Comparison of ENCODE assay signal across 27 cellular contexts in the genomic region with DNA sequence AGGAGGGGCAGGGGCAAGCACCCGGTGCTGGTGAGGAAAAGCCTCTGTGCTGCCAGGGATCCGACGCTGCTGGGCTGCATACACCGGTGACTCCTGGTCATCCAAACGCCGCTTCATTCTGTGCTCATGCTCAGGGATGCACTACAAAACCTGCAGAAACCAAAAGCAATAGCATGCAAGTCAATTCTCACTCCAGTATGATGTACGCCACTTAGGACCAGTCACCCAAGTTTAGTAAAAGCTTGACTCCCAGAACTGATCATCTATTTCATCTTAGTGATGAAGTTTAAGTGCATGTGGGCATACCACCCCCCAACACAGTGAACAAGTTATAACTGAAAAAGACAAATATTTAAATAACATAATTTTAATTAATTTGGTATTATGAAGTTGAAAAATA.
"Had no signal": no experiment of that assay in that cellular context is flagged by ENCODE, and none has a peak within 500 bp of the region (broad histone marks: within the 10 kb centered on the region; RNA-seq: fewer than 3 reads in every experiment).

No MANE protein-coding gene starts in this region.

- ATAC-seq: activated CD8-positive, alpha-beta T cell treated with anti-CD3 and anti-CD28 coated beads for 36 hours; activated naive CD8-positive, alpha-beta T cell treated with anti-CD3 and anti-CD28 coated beads, Interleukin-2, amount 50 U/mL, for 24 hours; K562; Panc1 had no signal

- H3K4me3 Mint-ChIP-seq: activated CD4-positive, alpha-beta T cell treated with anti-CD3 and anti-CD28 coated beads, Interleukin-2, amount 10 ng/mL, durations not matched to agents 7 days and 5 days; activated CD8-positive, alpha-beta T cell treated with anti-CD3 and anti-CD28 coated beads for 36 hours; activated naive CD8-positive, alpha-beta T cell; activated naive CD8-positive, alpha-beta T cell treated with anti-CD3 and anti-CD28 coated beads, Interleukin-2, amount 50 U/mL, for 24 hours; activated T-cell treated with anti-CD3 and anti-CD28 coated beads, Interleukin-2, amount 50 U/mL, for 72 hours; brain had no signal

- H3K4me1 ChIP-seq: SJCRH30 had no signal

- H3K9me3 Mint-ChIP-seq: activated CD4-positive, alpha-beta T cell treated with anti-CD3 and anti-CD28 coated beads, Interleukin-2, amount 10 ng/mL, durations not matched to agents 7 days and 5 days; activated CD8-positive, alpha-beta T cell treated with anti-CD3 and anti-CD28 coated beads for 36 hours; activated naive CD8-positive, alpha-beta T cell treated with anti-CD3 and anti-CD28 coated beads, Interleukin-2, amount 50 U/mL, for 24 hours; activated T-cell treated with anti-CD3 and anti-CD28 coated beads, Interleukin-2, amount 50 U/mL, for 72 hours; activated T-helper 2 cell treated with anti-CD3 and anti-CD28 coated beads, Interferon-gamma antibody, Interleukin-2, Interleukin-4, amounts not matched to agents 10 μg/mL and 5 μg/mL and 100 μg/mL, durations not matched to agents 14 hours and 24 hours and 36 hours; brain had no signal

- H3K36me3 Mint-ChIP-seq: activated naive CD8-positive, alpha-beta T cell had no signal

- H3K27me3 Mint-ChIP-seq: activated CD4-positive, alpha-beta T cell treated with anti-CD3 and anti-CD28 coated beads, Interleukin-2, amount 10 ng/mL, durations not matched to agents 7 days and 5 days; activated CD8-positive, alpha-beta T cell treated with anti-CD3 and anti-CD28 coated beads for 36 hours; activated naive CD8-positive, alpha-beta T cell; activated naive CD8-positive, alpha-beta T cell treated with anti-CD3 and anti-CD28 coated beads, Interleukin-2, amount 50 U/mL, for 24 hours; brain had no signal

- H3K9me3 ChIP-seq: SJCRH30 had no signal

- H3K27me3 ChIP-seq: SJCRH30 had no signal

- DNase-seq: activated CD4-positive, alpha-beta T cell treated with anti-CD3 and anti-CD28 coated beads, Interleukin-2, amount 10 ng/mL, durations not matched to agents 7 days and 5 days; activated CD8-positive, alpha-beta T cell treated with anti-CD3 and anti-CD28 coated beads for 36 hours; activated gamma-delta T cell; activated naive CD4-positive, alpha-beta T cell treated with Interleukin-2 at 50 U/mL for 16 hours; activated naive CD8-positive, alpha-beta T cell treated with anti-CD3 and anti-CD28 coated beads, Interleukin-2, amount 50 U/mL, for 24 hours; activated T-cell treated with anti-CD3 and anti-CD28 coated beads, Interleukin-2, amount 50 U/mL, for 1 hour; activated T-cell treated with anti-CD3 and anti-CD28 coated beads, Interleukin-2, amount 50 U/mL, for 72 hours; anterior cingulate cortex; caudate nucleus; cerebellar nuclear complex; Karpas-422; NCI-H1105; NCI-H1417 treated with DMSO at 0.1 percent for 48 hours; NCI-H187 treated with DMSO at 0.1 percent for 48 hours; NCI-H2081; NCI-H345; NCI-H524 treated with DMSO at 0.1 percent for 48 hours; SHP77; SJCRH30; T1000; WERI-Rb-1 had no signal

- H3K27ac Mint-ChIP-seq: activated CD4-positive, alpha-beta T cell treated with anti-CD3 and anti-CD28 coated beads, Interleukin-2, amount 10 ng/mL, durations not matched to agents 7 days and 5 days; activated CD8-positive, alpha-beta T cell treated with anti-CD3 and anti-CD28 coated beads for 36 hours; activated naive CD8-positive, alpha-beta T cell; activated naive CD8-positive, alpha-beta T cell treated with anti-CD3 and anti-CD28 coated beads, Interleukin-2, amount 50 U/mL, for 24 hours; activated T-helper 2 cell treated with anti-CD3 and anti-CD28 coated beads, Interferon-gamma antibody, Interleukin-2, Interleukin-4, amounts not matched to agents 10 μg/mL and 5 μg/mL and 100 μg/mL, durations not matched to agents 14 hours and 24 hours and 36 hours had no signal

- H3K27ac ChIP-seq: SJCRH30, SK-N-MC, WERI-Rb-1 had no signal

- H3K4me3 ChIP-seq: K562, SJCRH30, SK-N-MC had no signal
